Comparison of ENCODE assay signal across 1 cellular context in the genomic region with DNA sequence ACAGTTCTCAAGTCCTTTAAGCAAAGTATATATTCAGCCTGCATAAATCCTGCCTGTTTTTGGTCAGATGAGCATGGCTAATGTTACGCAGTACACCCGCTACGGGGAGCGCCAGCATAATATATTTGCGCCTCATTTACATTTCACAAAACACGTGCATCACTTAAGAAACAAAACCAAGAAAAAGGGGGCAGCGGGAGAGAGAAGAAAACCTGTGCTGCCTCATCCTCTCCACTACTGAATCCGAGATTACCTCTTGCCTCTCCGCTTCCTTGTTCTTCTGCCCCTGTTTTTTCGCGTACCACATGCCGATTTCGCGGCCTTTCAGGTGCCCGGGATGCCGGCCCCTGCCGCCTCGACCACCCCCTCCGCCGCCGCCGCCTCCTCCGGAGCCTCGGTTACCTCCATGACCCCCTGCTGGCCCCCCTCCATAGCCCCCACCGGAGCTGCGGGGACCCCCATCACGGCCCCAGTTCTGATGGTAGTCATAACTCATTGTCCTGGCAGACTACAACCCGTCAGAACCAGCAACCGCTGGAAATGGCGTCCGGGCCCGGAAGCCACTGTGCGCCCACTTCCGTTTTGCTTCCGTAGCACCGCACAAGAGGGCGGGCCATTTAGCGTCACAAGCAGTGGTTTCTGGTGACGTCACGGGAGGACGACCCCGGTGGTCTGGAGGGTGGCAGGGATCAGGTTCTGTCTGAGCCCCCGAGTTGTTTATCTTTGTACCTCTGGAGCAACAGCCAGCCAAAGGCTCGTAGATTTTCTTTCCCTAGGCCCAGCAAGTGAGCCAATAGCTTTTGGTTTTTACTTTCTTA.
TF ChIP-seq lines count a peak whose summit lies in the region.

TSS of gene DHX36 (minus strand) at position 567 of the 818 bp plus-strand sequence. CDS start at position 496, 71 bp downstream.

TF ChIP-seq in HepG2, 621 proteins besides CTCF, POLR2A, EP300 and RAD21 (continued from another document and continues in another):
- peak; percentile 82 for TF ChIP-seq ZNF574 (CRISPR knock-in tag; IDR thresholded peaks at IDR 0.05)
- TF ChIP-seq, protein P1, sequence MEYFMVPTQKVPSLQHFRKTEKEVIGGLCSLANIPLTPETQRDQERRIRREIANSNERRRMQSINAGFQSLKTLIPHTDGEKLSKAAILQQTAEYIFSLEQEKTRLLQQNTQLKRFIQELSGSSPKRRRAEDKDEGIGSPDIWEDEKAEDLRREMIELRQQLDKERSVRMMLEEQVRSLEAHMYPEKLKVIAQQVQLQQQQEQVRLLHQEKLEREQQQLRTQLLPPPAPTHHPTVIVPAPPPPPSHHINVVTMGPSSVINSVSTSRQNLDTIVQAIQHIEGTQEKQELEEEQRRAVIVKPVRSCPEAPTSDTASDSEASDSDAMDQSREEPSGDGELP (IDR thresholded peaks at IDR 0.05; ENCODE audit: borderline replicate concordance, low read depth): peak; percentile 30; the same call in 1 of the 2 replicates
- TF ChIP-seq MIER2 (CRISPR knock-in tag; IDR thresholded peaks at IDR 0.05): no peak
- TF ChIP-seq ZNF772 (CRISPR knock-in tag; IDR thresholded peaks at IDR 0.05): peak; percentile 80; the same call in 1 of the 2 replicates
- peak; percentile 37; the same call in 1 of the 2 replicates for TF ChIP-seq ZNF891 (CRISPR knock-in tag; IDR thresholded peaks at IDR 0.05)
- no peak for TF ChIP-seq ZNF264 (CRISPR knock-in tag; IDR thresholded peaks at IDR 0.05)
- TF ChIP-seq ZNF691 (CRISPR knock-in tag; IDR thresholded peaks at IDR 0.05; ENCODE audit: borderline replicate concordance, low read depth): no peak
- TF ChIP-seq ZNF44 (CRISPR knock-in tag; IDR thresholded peaks at IDR 0.05): no peak
- no peak for TF ChIP-seq SP1 (IDR thresholded peaks at IDR 0.05)
- peak; percentile 94 for TF ChIP-seq SP1 (CRISPR knock-in tag; IDR thresholded peaks at IDR 0.05)
- no peak; the same call in 1 of the 2 replicates for TF ChIP-seq HNF4G (IDR thresholded peaks at IDR 0.05; ENCODE audit: borderline replicate concordance, low read depth, low read length)
- TF ChIP-seq HNF4G (CRISPR knock-in tag; IDR thresholded peaks at IDR 0.05; ENCODE audit: borderline replicate concordance, low read depth): no peak; the same call in 1 of the 2 replicates
- no peak for TF ChIP-seq ZNF512B (CRISPR knock-in tag; IDR thresholded peaks at IDR 0.05; ENCODE audit: borderline replicate concordance)
- TF ChIP-seq ZNF468 (CRISPR knock-in tag; IDR thresholded peaks at IDR 0.05): no peak
- no peak for TF ChIP-seq HHEX (CRISPR knock-in tag; IDR thresholded peaks at IDR 0.05)
- no peak for TF ChIP-seq CENPT (CRISPR knock-in tag; IDR thresholded peaks at IDR 0.05; ENCODE audit: low read depth)
- no peak for TF ChIP-seq ZNF230 (CRISPR knock-in tag; IDR thresholded peaks at IDR 0.05)
- TF ChIP-seq SMARCE1 (IDR thresholded peaks at IDR 0.05; ENCODE audit: borderline replicate concordance): no peak
- TF ChIP-seq BRF2 (CRISPR knock-in tag; IDR thresholded peaks at IDR 0.05): 0 out of 2 replicates have a peak, but pooled peaks have one; percentile 41
- no peak for TF ChIP-seq ZKSCAN1 (IDR thresholded peaks at IDR 0.05; ENCODE audit: low read length)
- TF ChIP-seq XBP1 (CRISPR knock-in tag; IDR thresholded peaks at IDR 0.05): no peak
- TF ChIP-seq ZFP36L1 (CRISPR knock-in tag; IDR thresholded peaks at IDR 0.05): no peak
- TF ChIP-seq ZNF780A (CRISPR knock-in tag; IDR thresholded peaks at IDR 0.05): no peak
- TF ChIP-seq, protein P2, sequence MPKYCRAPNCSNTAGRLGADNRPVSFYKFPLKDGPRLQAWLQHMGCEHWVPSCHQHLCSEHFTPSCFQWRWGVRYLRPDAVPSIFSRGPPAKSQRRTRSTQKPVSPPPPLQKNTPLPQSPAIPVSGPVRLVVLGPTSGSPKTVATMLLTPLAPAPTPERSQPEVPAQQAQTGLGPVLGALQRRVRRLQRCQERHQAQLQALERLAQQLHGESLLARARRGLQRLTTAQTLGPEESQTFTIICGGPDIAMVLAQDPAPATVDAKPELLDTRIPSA (CRISPR knock-in tag; IDR thresholded peaks at IDR 0.05; ENCODE audit: borderline replicate concordance): peak; percentile 36; the same call in 1 of the 2 replicates
- TF ChIP-seq SP2 (CRISPR knock-in tag; IDR thresholded peaks at IDR 0.05): peak; percentile 71
- TF ChIP-seq ZSCAN31 (CRISPR knock-in tag; IDR thresholded peaks at IDR 0.05; ENCODE audit: low read depth): 0 out of 2 replicates have a peak, but pooled peaks have one; percentile 44
- TF ChIP-seq MAZ (IDR thresholded peaks at IDR 0.05; ENCODE audit: borderline replicate concordance, low read depth, low read length): peak; percentile 54; the same call in 1 of the 2 replicates
- TF ChIP-seq MAZ (CRISPR knock-in tag; IDR thresholded peaks at IDR 0.05; ENCODE audit: low read depth): peak; percentile 61; the same call in 1 of the 2 replicates
- 0 out of 2 replicates have a peak, but pooled peaks have one; percentile 14 for TF ChIP-seq ZNF431 (CRISPR knock-in tag; IDR thresholded peaks at IDR 0.05; ENCODE audit: borderline replicate concordance, low read depth)
- TF ChIP-seq, protein P3, sequence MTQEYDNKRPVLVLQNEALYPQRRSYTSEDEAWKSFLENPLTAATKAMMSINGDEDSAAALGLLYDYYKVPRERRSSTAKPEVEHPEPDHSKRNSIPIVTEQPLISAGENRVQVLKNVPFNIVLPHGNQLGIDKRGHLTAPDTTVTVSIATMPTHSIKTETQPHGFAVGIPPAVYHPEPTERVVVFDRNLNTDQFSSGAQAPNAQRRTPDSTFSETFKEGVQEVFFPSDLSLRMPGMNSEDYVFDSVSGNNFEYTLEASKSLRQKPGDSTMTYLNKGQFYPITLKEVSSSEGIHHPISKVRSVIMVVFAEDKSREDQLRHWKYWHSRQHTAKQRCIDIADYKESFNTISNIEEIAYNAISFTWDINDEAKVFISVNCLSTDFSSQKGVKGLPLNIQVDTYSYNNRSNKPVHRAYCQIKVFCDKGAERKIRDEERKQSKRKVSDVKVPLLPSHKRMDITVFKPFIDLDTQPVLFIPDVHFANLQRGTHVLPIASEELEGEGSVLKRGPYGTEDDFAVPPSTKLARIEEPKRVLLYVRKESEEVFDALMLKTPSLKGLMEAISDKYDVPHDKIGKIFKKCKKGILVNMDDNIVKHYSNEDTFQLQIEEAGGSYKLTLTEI (CRISPR knock-in tag; conservative IDR thresholded peaks at IDR 0.05): no peak
- peak; percentile 19; the same call in 1 of the 2 replicates for TF ChIP-seq ISL2 (CRISPR knock-in tag; IDR thresholded peaks at IDR 0.05)
- no peak for TF ChIP-seq ATM (IDR thresholded peaks at IDR 0.05; ENCODE audit: borderline replicate concordance)
- no peak for TF ChIP-seq ZFP62 (CRISPR knock-in tag; IDR thresholded peaks at IDR 0.05)
- peak; percentile 83 for TF ChIP-seq IRF2 (CRISPR knock-in tag; IDR thresholded peaks at IDR 0.05)
- no peak for TF ChIP-seq ZNF407 (CRISPR knock-in tag; IDR thresholded peaks at IDR 0.05; ENCODE audit: not compliant biosample characterization)
